ENCODE assay signal across 22 cellular contexts in genomic region chr6:11970114-11970513, GRCh38.
"Had no signal": no experiment of that assay in that cellular context is flagged by ENCODE, and none has a peak within 500 bp of the region (broad histone marks: within the 10 kb centered on the region; RNA-seq: fewer than 3 reads in every experiment).

No MANE protein-coding gene starts in this region.

- H3K9me3 ChIP-seq: body of pancreas, MG63 had no signal

- H3K36me3 ChIP-seq: MG63 had no signal

- H3K4me3 ChIP-seq: body of pancreas, MG63 had no signal

- H3K27me3 ChIP-seq: body of pancreas, MG63 had no signal

- H3K27ac ChIP-seq: body of pancreas had no signal

- H3K4me1 ChIP-seq: body of pancreas had no signal

- DNase-seq: activated B cell treated with CpG ODN at 0.5 μM for 24 hours; activated CD4-positive, alpha-beta memory T cell treated with anti-CD3 and anti-CD28 coated beads, Interleukin-2, amount 10 ng/mL, durations not matched to agents 7 days and 5 days; activated CD4-positive, alpha-beta T cell treated with anti-CD3 and anti-CD28 coated beads for 36 hours; activated CD4-positive, alpha-beta T cell treated with anti-CD3 and anti-CD28 coated beads, Interleukin-2, amount 50 U/mL, for 1 hour; activated naive CD4-positive, alpha-beta T cell treated with anti-CD3 and anti-CD28 coated beads, Interleukin-2, amount 50 U/mL, for 16 hours; activated naive CD8-positive, alpha-beta T cell treated with anti-CD3 and anti-CD28 coated beads, Interleukin-2, amount 10 ng/mL, durations not matched to agents 7 days and 5 days; activated T-cell treated with anti-CD3 and anti-CD28 coated beads, Interleukin-2, amount 50 U/mL, for 72 hours; aorta; body of pancreas; central memory CD4-positive, alpha-beta T cell; MG63; MV-4-11; NCI-H1092 treated with DMSO at 0.1 percent for 48 hours; NCI-H1436; NCI-H1694 treated with DMSO at 0.1 percent for 48 hours; NCI-H2029 treated with DMSO at 0.1 percent for 48 hours; NCI-H510A treated with DMSO at 0.1 percent for 48 hours; NCI-H69; PC-3; SHP77 treated with DMSO at 0.1 percent for 48 hours; T-helper 2 cell; T1000 had no signal
